Comparison of ENCODE assay signal across 7 cellular contexts in genomic region chr20:652611-653109, GRCh38. TPM values are rescaled to one million over a fixed set of nuclear protein-coding genes. Genes with fewer than 3 reads are reported as not detected.
DNase-seq lines count a peak whose midpoint lies in the region; ATAC-seq lines count a peak whose summit lies in the region.

No MANE protein-coding gene starts in this region.

- H3K27me3 Mint-ChIP-seq in activated naive CD8-positive, alpha-beta T cell treated with anti-CD3 and anti-CD28 coated beads, Interleukin-2, amount 50 U/mL, for 24 hours, result peaks cover 8% of the 10 kb centered on the region

- peaks cover 26% of the 10 kb centered on the region for H3K4me1 Mint-ChIP-seq in activated naive CD8-positive, alpha-beta T cell treated with anti-CD3 and anti-CD28 coated beads, Interleukin-2, amount 50 U/mL, for 24 hours

- peaks cover 28% of the 10 kb centered on the region for H3K36me3 Mint-ChIP-seq in activated naive CD8-positive, alpha-beta T cell treated with anti-CD3 and anti-CD28 coated beads, Interleukin-2, amount 50 U/mL, for 24 hours (ENCODE audit: low read depth)

- no peaks in the 10 kb centered on the region for H3K9me3 ChIP-seq in iPS-15b (ENCODE audit: control insufficient read depth, insufficient read depth, low read length)

- peak; percentile 38 for DNase-seq in HT-29 (ENCODE audit: low spot score)
- no peak for DNase-seq in activated naive CD8-positive, alpha-beta T cell treated with anti-CD3 and anti-CD28 coated beads, Interleukin-2, amount 50 U/mL, for 24 hours
- DNase-seq in stimulated activated naive CD8-positive, alpha-beta T cell treated with anti-CD3 and anti-CD28 coated beads, Interleukin-15, Interleukin-2, amounts not matched to agents 100 U/mL and 50 U/mL, for 24 hours, result no peak
- DNase-seq in stimulated activated CD4-positive, alpha-beta T cell treated with anti-CD3 and anti-CD28 coated beads, Interleukin-4, amount 100 ng/mL, for 24 hours, result no peak

- peak overlapping the region; percentile 79 for H3K4me3 ChIP-seq in iPS-15b (ENCODE audit: low read depth, low read length)

- peak overlapping the region; percentile 84 for H3K4me3 Mint-ChIP-seq in activated naive CD8-positive, alpha-beta T cell treated with anti-CD3 and anti-CD28 coated beads, Interleukin-2, amount 50 U/mL, for 24 hours

- peaks cover 10% of the 10 kb centered on the region for H3K27me3 ChIP-seq in iPS-15b (ENCODE audit: control insufficient read depth, insufficient read depth, low read length)

- no peaks in the 10 kb centered on the region for H3K9me3 Mint-ChIP-seq in activated naive CD8-positive, alpha-beta T cell treated with anti-CD3 and anti-CD28 coated beads, Interleukin-2, amount 50 U/mL, for 24 hours

- H3K9ac ChIP-seq in iPS-15b (ENCODE audit: low read depth, low read length), result peak overlapping the region; percentile 32

- peak; percentile 17 for ATAC-seq in GM19328 (IDR thresholded peaks at IDR 0.05; ENCODE audit: unreplicated experiment)
- ATAC-seq in activated naive CD8-positive, alpha-beta T cell treated with anti-CD3 and anti-CD28 coated beads, Interleukin-2, amount 50 U/mL, for 24 hours, result no peak
- ATAC-seq in stimulated activated naive CD8-positive, alpha-beta T cell treated with anti-CD3 and anti-CD28 coated beads, Interleukin-15, Interleukin-2, amounts not matched to agents 100 U/mL and 50 U/mL, for 24 hours, result peak; percentile 2
- no peak for ATAC-seq in GM18519 (IDR thresholded peaks at IDR 0.05; ENCODE audit: low FRiP score, unreplicated experiment)

- H3K27ac Mint-ChIP-seq in activated naive CD8-positive, alpha-beta T cell treated with anti-CD3 and anti-CD28 coated beads, Interleukin-2, amount 50 U/mL, for 24 hours, result peak overlapping the region; percentile 84

- H3K36me3 ChIP-seq in iPS-15b (ENCODE audit: control insufficient read depth, insufficient read depth, low read length), result peaks cover 17% of the 10 kb centered on the region

- peaks cover 15% of the 10 kb centered on the region for H3K4me1 ChIP-seq in iPS-15b (ENCODE audit: control insufficient read depth, insufficient read depth, low read length)

RNA-seq across cellular contexts. Expression of gene SRXN1, which starts 0.3 kb away (rescaled TPM):
- total RNA-seq in HT-29 (2014; rRNA removed; shearing (Covaris generic)), result 56.4 and 65.1 TPM in 2 replicates

RNA-seq across cellular contexts. Expression of gene SCRT2, which starts 22.9 kb away (rescaled TPM):
- total RNA-seq in HT-29 (2014; rRNA removed; shearing (Covaris generic)), result not detected in 2 replicates

RNA-seq across cellular contexts. Expression of gene TCF15, which starts 42.6 kb away (rescaled TPM):
- not detected in 2 replicates for total RNA-seq in HT-29 (2014; rRNA removed; shearing (Covaris generic))

Comparison
In these comparisons a context has a peak if more than half of its experiments do, and no peak if none do; other contexts are left out.
1. ATAC-seq: peak in GM19328 (single experiment) and stimulated activated naive CD8-positive, alpha-beta T cell treated with anti-CD3 and anti-CD28 coated beads, Interleukin-15, Interleukin-2, amounts not matched to agents 100 U/mL and 50 U/mL, for 24 hours (single experiment); none in activated naive CD8-positive, alpha-beta T cell treated with anti-CD3 and anti-CD28 coated beads, Interleukin-2, amount 50 U/mL, for 24 hours (single experiment) and GM18519 (single experiment).